17 cellular contexts compared by ENCODE assay signal in genomic region chr17:37292429-37293139, GRCh38.
DNase-seq lines count a peak whose midpoint lies in the region; ATAC-seq and TF ChIP-seq lines count a peak whose summit lies in the region.
"Had no signal": no experiment of that assay in that cellular context is flagged by ENCODE, and none has a peak within 500 bp of the region (broad histone marks: within the 10 kb centered on the region; RNA-seq: fewer than 3 reads in every experiment).

No MANE protein-coding gene starts in this region.

- H3K27ac ChIP-seq in upper lobe of right lung = no peak overlapping the region
- H3K27ac ChIP-seq: 22Rv1, gastroesophageal sphincter had no signal

- H3K27me3 ChIP-seq in upper lobe of right lung = no peaks in the 10 kb centered on the region
- H3K27me3 ChIP-seq: gastroesophageal sphincter had no signal

- DNase-seq in DMS79 treated with DMSO at 0.1 percent for 48 hours (lab: John Stamatoyannopoulos, UW) (peak; percentile 23), DMS79 (lab: John Stamatoyannopoulos, UW) (no peak), SKM-1 (lab: John Stamatoyannopoulos, UW; ENCODE audit: unreplicated experiment) (peak; percentile 51), fibroblast of mammary gland (ENCODE audit: low read depth) (peak; percentile 42), upper lobe of right lung (no peak), mucosa of descending colon (no peak)
- DNase-seq in stimulated activated naive CD8-positive, alpha-beta T cell treated with anti-CD3 and anti-CD28 coated beads, Interleukin-15, amount 100 ng/mL, for 72 hours = no peak
- DNase-seq: activated CD4-positive, alpha-beta T cell treated with anti-CD3 and anti-CD28 coated beads, Interleukin-2, amount 10 ng/mL, durations not matched to agents 7 days and 5 days; aorta; midbrain; PC-3 had no signal

- no peak overlapping the region for H3K4me3 ChIP-seq in fibroblast of mammary gland (ENCODE audit: control insufficient read depth, low read depth, low read length)
- H3K4me3 ChIP-seq in upper lobe of right lung = no peak overlapping the region
- H3K4me3 ChIP-seq in mucosa of descending colon = no peak overlapping the region
- H3K4me3 ChIP-seq: gastroesophageal sphincter, HAP-1 had no signal

- no peak overlapping the region for H3K4me3 Mint-ChIP-seq in stimulated activated naive CD8-positive, alpha-beta T cell treated with anti-CD3 and anti-CD28 coated beads, Interleukin-15, amount 100 ng/mL, for 72 hours
- H3K4me3 Mint-ChIP-seq: activated CD4-positive, alpha-beta T cell treated with anti-CD3 and anti-CD28 coated beads, Interleukin-2, amount 10 ng/mL, durations not matched to agents 7 days and 5 days; activated T-helper 1 cell treated with anti-CD3 and anti-CD28 coated beads, Interleukin-12 subunit alpha, Interleukin-12 subunit beta, Interleukin-2, Interleukin-4 antibody, amounts not matched to agents 30 ng/mL and 10 ng/mL and 1 ng/mL, durations not matched to agents 14 hours and 24 hours and 36 hours; T-helper 1 cell treated with Interleukin-12 subunit alpha and Interleukin-12 subunit beta and Interleukin-4 antibody, amounts not matched to agents 30 μg/mL and 1 μg/mL, for 36 hours had no signal

- H3K4me1 ChIP-seq in upper lobe of right lung = peaks cover 9% of the 10 kb centered on the region
- no peaks in the 10 kb centered on the region for H3K4me1 ChIP-seq in mucosa of descending colon (ENCODE audit: low read depth)
- H3K4me1 ChIP-seq: gastroesophageal sphincter had no signal

- no peaks in the 10 kb centered on the region for H3K27me3 Mint-ChIP-seq in stimulated activated naive CD8-positive, alpha-beta T cell treated with anti-CD3 and anti-CD28 coated beads, Interleukin-15, amount 100 ng/mL, for 72 hours
- H3K27me3 Mint-ChIP-seq: activated CD4-positive, alpha-beta T cell treated with anti-CD3 and anti-CD28 coated beads, Interleukin-2, amount 10 ng/mL, durations not matched to agents 7 days and 5 days had no signal

- peaks cover 7% of the 10 kb centered on the region for H3K4me1 Mint-ChIP-seq in stimulated activated naive CD8-positive, alpha-beta T cell treated with anti-CD3 and anti-CD28 coated beads, Interleukin-15, amount 100 ng/mL, for 72 hours

- no peak for TF ChIP-seq CTCF in fibroblast of mammary gland (conservative IDR thresholded peaks at IDR 0.05; ENCODE audit: control insufficient read depth, insufficient read depth, low read depth, low read length)
- TF ChIP-seq CTCF in upper lobe of right lung (IDR thresholded peaks at IDR 0.05) = no peak
- no peak for TF ChIP-seq CTCF in mucosa of descending colon (IDR thresholded peaks at IDR 0.05)

- H3K27ac Mint-ChIP-seq in stimulated activated naive CD8-positive, alpha-beta T cell treated with anti-CD3 and anti-CD28 coated beads, Interleukin-15, amount 100 ng/mL, for 72 hours = peak overlapping the region in 1 of 2 donors; percentile 34
- H3K27ac Mint-ChIP-seq: activated CD4-positive, alpha-beta T cell treated with anti-CD3 and anti-CD28 coated beads, Interleukin-2, amount 10 ng/mL, durations not matched to agents 7 days and 5 days; activated T-helper 1 cell treated with anti-CD3 and anti-CD28 coated beads, Interleukin-12 subunit alpha, Interleukin-12 subunit beta, Interleukin-2, Interleukin-4 antibody, amounts not matched to agents 30 ng/mL and 10 ng/mL and 1 ng/mL, durations not matched to agents 14 hours and 24 hours and 36 hours; T-helper 1 cell treated with Interleukin-12 subunit alpha and Interleukin-12 subunit beta and Interleukin-4 antibody, amounts not matched to agents 30 μg/mL and 1 μg/mL, for 36 hours had no signal

- H3K9me3 ChIP-seq in upper lobe of right lung (no peaks in the 10 kb centered on the region), mucosa of descending colon (no peaks in the 10 kb centered on the region)
- H3K9me3 ChIP-seq: gastroesophageal sphincter, HAP-1 had no signal

- intact Hi-C loops in upper lobe of right lung (cut with DNase I) = no loop called here
- intact Hi-C loops in mucosa of descending colon (cut with DNase I, micrococcal nuclease) = no loop called here

- ATAC-seq in upper lobe of right lung (peak; percentile 70), mucosa of descending colon (no peak), GM18907 (IDR thresholded peaks at IDR 0.05; ENCODE audit: unreplicated experiment) (no peak)
- no peak for ATAC-seq in stimulated activated naive CD8-positive, alpha-beta T cell treated with anti-CD3 and anti-CD28 coated beads, Interleukin-15, amount 100 ng/mL, for 72 hours
- ATAC-seq: gastroesophageal sphincter, PC-3 had no signal

- no peaks in the 10 kb centered on the region for H3K9me3 Mint-ChIP-seq in stimulated activated naive CD8-positive, alpha-beta T cell treated with anti-CD3 and anti-CD28 coated beads, Interleukin-15, amount 100 ng/mL, for 72 hours
- H3K9me3 Mint-ChIP-seq: activated CD4-positive, alpha-beta T cell treated with anti-CD3 and anti-CD28 coated beads, Interleukin-2, amount 10 ng/mL, durations not matched to agents 7 days and 5 days; activated T-helper 1 cell treated with anti-CD3 and anti-CD28 coated beads, Interleukin-12 subunit alpha, Interleukin-12 subunit beta, Interleukin-2, Interleukin-4 antibody, amounts not matched to agents 30 ng/mL and 10 ng/mL and 1 ng/mL, durations not matched to agents 14 hours and 24 hours and 36 hours; T-helper 1 cell treated with Interleukin-12 subunit alpha and Interleukin-12 subunit beta and Interleukin-4 antibody, amounts not matched to agents 30 μg/mL and 1 μg/mL, for 36 hours had no signal

- H3K36me3 ChIP-seq in upper lobe of right lung (no peaks in the 10 kb centered on the region), mucosa of descending colon (ENCODE audit: low read depth) (no peaks in the 10 kb centered on the region)
- H3K36me3 ChIP-seq: gastroesophageal sphincter, HAP-1 had no signal

Comparison
In these comparisons a context has a peak if more than half of its experiments do, and no peak if none do; other contexts are left out.
1. DNase-seq: peak in DMS79 treated with DMSO at 0.1 percent for 48 hours (single experiment), SKM-1 (single experiment) and fibroblast of mammary gland (single experiment); none in DMS79 (single experiment), upper lobe of right lung (single experiment), mucosa of descending colon (0 of 3) and stimulated activated naive CD8-positive, alpha-beta T cell treated with anti-CD3 and anti-CD28 coated beads, Interleukin-15, amount 100 ng/mL, for 72 hours (0 of 2).